In genomic region chr6:29941916-29942274, GRCh38 we compare ENCODE assay signal across 8 cellular contexts. TPM values are rescaled to one million over a fixed set of nuclear protein-coding genes. Genes with fewer than 3 reads are reported as not detected.
A peak's percentile ranks its signal among the peaks of the same experiment; 100 is the strongest.
DNase-seq lines count a peak whose midpoint lies in the region; ATAC-seq, FAIRE-seq and TF ChIP-seq lines count a peak whose summit lies in the region.

No MANE protein-coding gene starts in this region.

- no peak for TF ChIP-seq POLR2A in GM12892 (IDR thresholded peaks at IDR 0.05; ENCODE audit: low read depth, low read length)

- peak; percentile 55 for ATAC-seq in SK-N-SH treated with all-trans-retinoic acid at 6 μM for 48 hours
- peak; percentile 47 for ATAC-seq in sciatic nerve
- ATAC-seq in HG03025 (IDR thresholded peaks at IDR 0.05; ENCODE audit: low FRiP score, unreplicated experiment) = no peak

- peak; percentile 38 for FAIRE-seq in GM12892 (lab: Jason Lieb, UNC)

- intact Hi-C loops in sciatic nerve (cut with DNase I) = no loop called here

- DNase-seq in GM12892 (ENCODE audit: insufficient read length) (no peak), foreskin melanocyte (peak; percentile 11), sciatic nerve (ENCODE audit: low spot score) (no peak), dedifferentiated amniotic fluid mesenchymal stem cell (ENCODE audit: extremely low spot score) (no peak), HK-2 (ENCODE audit: unreplicated experiment) (no peak), NCI-H82 (lab: John Stamatoyannopoulos, UW) (no peak)

TF ChIP-seq in SK-N-SH treated with all-trans-retinoic acid at 6 μM for 48 hours, 23 proteins besides CTCF, POLR2A, EP300 and RAD21:
- TF ChIP-seq SNAI2 (CRISPR knock-in tag; IDR thresholded peaks at IDR 0.05) (no peak), CSDC2 (CRISPR knock-in tag; IDR thresholded peaks at IDR 0.05) (no peak), ZFP3 (CRISPR knock-in tag; IDR thresholded peaks at IDR 0.05) (no peak), PATZ1 (CRISPR knock-in tag; IDR thresholded peaks at IDR 0.05; ENCODE audit: borderline replicate concordance) (no peak), TSHZ2 (CRISPR knock-in tag; IDR thresholded peaks at IDR 0.05) (no peak), BACH2 (CRISPR knock-in tag; IDR thresholded peaks at IDR 0.05; ENCODE audit: borderline replicate concordance) (no peak), POU6F1 (CRISPR knock-in tag; IDR thresholded peaks at IDR 0.05; ENCODE audit: borderline replicate concordance, low read depth) (no peak), OSR1 (CRISPR knock-in tag; IDR thresholded peaks at IDR 0.05) (no peak), ZC3H10 (CRISPR knock-in tag; IDR thresholded peaks at IDR 0.05) (no peak), ZNF565 (CRISPR knock-in tag; conservative IDR thresholded peaks at IDR 0.05; ENCODE audit: low read depth) (no peak), ISL1 (CRISPR knock-in tag; IDR thresholded peaks at IDR 0.05) (no peak), TCF4 (CRISPR knock-in tag; IDR thresholded peaks at IDR 0.05; ENCODE audit: borderline replicate concordance) (no peak), TOX (CRISPR knock-in tag; IDR thresholded peaks at IDR 0.05; ENCODE audit: borderline replicate concordance) (no peak), ESRRG (CRISPR knock-in tag; IDR thresholded peaks at IDR 0.05) (no peak), ZNF8 (CRISPR knock-in tag; IDR thresholded peaks at IDR 0.05) (no peak), GLIS3 (CRISPR knock-in tag; IDR thresholded peaks at IDR 0.05) (no peak), ZFP30 (CRISPR knock-in tag; IDR thresholded peaks at IDR 0.05) (no peak), PPARA (CRISPR knock-in tag; IDR thresholded peaks at IDR 0.05; ENCODE audit: borderline replicate concordance) (no peak)

RNA-seq across cellular contexts. Expression of gene HLA-A, which starts 0.4 kb away (rescaled TPM):
- 940 TPM for polyA plus RNA-seq in GM12892 (2012; ENCODE audit: missing spikeins)
- total RNA-seq in sciatic nerve = 405 TPM
